ENCODE assay signal across 11 cellular contexts in the genomic region with DNA sequence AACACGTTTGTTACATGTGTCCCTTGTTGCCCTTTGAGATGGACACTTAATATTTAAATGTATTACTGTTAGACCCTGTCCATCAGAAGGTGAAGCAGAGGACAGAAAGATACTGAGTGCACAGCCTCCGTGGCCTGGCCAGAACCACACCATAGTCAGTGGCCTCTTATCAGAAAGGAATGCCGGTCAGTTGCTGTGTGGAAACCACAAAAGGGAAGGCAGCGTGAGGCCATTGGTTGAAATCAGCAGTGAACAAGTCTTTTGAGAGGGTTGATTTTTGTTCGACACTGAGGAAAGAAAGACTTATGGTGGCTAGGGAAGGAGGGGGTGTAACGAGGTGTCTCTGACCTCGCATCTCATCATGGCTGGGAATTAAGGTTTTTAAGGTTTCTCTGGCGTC.
DNase-seq lines count a peak whose midpoint lies in the region; ATAC-seq, FAIRE-seq and TF ChIP-seq lines count a peak whose summit lies in the region.
"Had no signal": no experiment of that assay in that cellular context is flagged by ENCODE, and none has a peak within 500 bp of the region (broad histone marks: within the 10 kb centered on the region; RNA-seq: fewer than 3 reads in every experiment).

No MANE protein-coding gene starts in this region.

- H3K4me1 ChIP-seq in mammary epithelial cell (ENCODE audit: insufficient read depth, low read length) (peaks cover 4% of the 10 kb centered on the region), pancreas (peaks cover 18 to 25% (median 19%) of the 10 kb centered on the region in 3 donors)

- POLR2A ChIA-PET in HEK293T (lab: Yijun Ruan, JAX), result no interaction called here

- DNase-seq in A172 (ENCODE audit: low spot score) (peak; percentile 86), HT1080 (ENCODE audit: low read depth) (peak; percentile 72), astrocyte of the hippocampus (ENCODE audit: low read depth, low spot score) (peak; percentile 93), islet precursor cell (peak; percentile 88), HEK293T (ENCODE audit: extremely low spot score) (no peak), mammary epithelial cell (no peak), medulla oblongata (ENCODE audit: extremely low spot score) (no peak), pancreas (no peak)
- DNase-seq: activated CD4-positive, alpha-beta T cell treated with anti-CD3 and anti-CD28 coated beads, Interleukin-2, amount 50 U/mL, for 1 hour; H7; NCI-H526 treated with DMSO at 0.1 percent for 48 hours had no signal

- H3K4me3 ChIP-seq in mammary epithelial cell (replicated peaks in 1 of 3; ENCODE audit: insufficient read depth in 1 of 3, low read depth in 2 of 3, low read length in 3 of 3), result no peak overlapping the region
- no peak overlapping the region for H3K4me3 ChIP-seq in pancreas

- dilution Hi-C loops in mammary epithelial cell (cut with HindIII; ENCODE audit: low sequenced_read_pairs), result loop anchor here (5.0 kb wide), 1 partner anchor 47 kb away; no protein-coding TSS in a partner anchor

- H3K9me3 ChIP-seq in mammary epithelial cell (replicated peaks; ENCODE audit: insufficient read depth, low read length) (no peaks in the 10 kb centered on the region), pancreas (no peaks in the 10 kb centered on the region)

- CTCF ChIA-PET in HEK293T (lab: Yijun Ruan, JAX), result no interaction called here
- CTCF ChIA-PET in mammary epithelial cell (lab: Charles Lee; ENCODE audit: low non-redundant PET), result no interaction called here

- TF ChIP-seq CTCF in mammary epithelial cell (conservative IDR thresholded peaks at IDR 0.05 in 1 of 2, IDR thresholded peaks at IDR 0.05 in 1 of 2; ENCODE audit: extremely low read depth in 1 of 2, insufficient read depth in 1 of 2, low read depth in 1 of 2, low read length in 2 of 2) (no peak), pancreas (IDR thresholded peaks at IDR 0.05) (no peak)

- H3K9ac ChIP-seq in mammary epithelial cell (ENCODE audit: insufficient read depth, low read length), result no peak overlapping the region

- intact Hi-C loops in mammary epithelial cell (cut with micrococcal nuclease) (no loop called here), pancreas (cut with DNase I) (no loop called here)

- H3K36me3 ChIP-seq in mammary epithelial cell (ENCODE audit: insufficient read depth, low read length) (no peaks in the 10 kb centered on the region), pancreas (no peaks in the 10 kb centered on the region)

- H3K79me2 ChIP-seq in mammary epithelial cell (ENCODE audit: insufficient read depth, low read length), result no peaks in the 10 kb centered on the region

- no peaks in the 10 kb centered on the region for H4K20me1 ChIP-seq in mammary epithelial cell (ENCODE audit: insufficient read depth, low read length)

- ATAC-seq in pancreas, result no peak

- in situ Hi-C loops in mammary epithelial cell (cut with MboI; ENCODE audit: low sequenced_read_pairs in 2 of 2), result no loop called here

- no TSS peak for BruUV-seq in mammary epithelial cell (replicated peaks; lab: Mats Ljungman, UMichigan)

- H2AFZ ChIP-seq in mammary epithelial cell (ENCODE audit: low read depth, low read length), result no peak overlapping the region

- no peak overlapping the region for H3K4me2 ChIP-seq in mammary epithelial cell (ENCODE audit: insufficient read depth, low read depth, low read length)

- no peak for FAIRE-seq in pancreas (lab: Jason Lieb, UNC)

- WGBS in mammary epithelial cell (ENCODE audit: low coverage, missing lambda C conversion rate), result 89% methylated on average over 8 of the region's 8 CpGs
- 78 to 84% methylated on average over 8 of the region's 8 CpGs for WGBS in pancreas, 2 donors

- H3K27me3 ChIP-seq in mammary epithelial cell (ENCODE audit: insufficient read depth, low read length) (no peaks in the 10 kb centered on the region), pancreas (no peaks in the 10 kb centered on the region)

- H3K27ac ChIP-seq in mammary epithelial cell (ENCODE audit: insufficient read depth, low read depth, low read length), result no peak overlapping the region
- no peak overlapping the region for H3K27ac ChIP-seq in pancreas

TF ChIP-seq in HEK293T, 16 proteins besides CTCF, POLR2A, EP300 and RAD21:
- TF ChIP-seq LEF1 (IDR thresholded peaks at IDR 0.05; ENCODE audit: borderline replicate concordance), result no peak
- no peak for TF ChIP-seq FOXK2 (IDR thresholded peaks at IDR 0.05)
- no peak for TF ChIP-seq ZNF384 (IDR thresholded peaks at IDR 0.05)
- no peak for TF ChIP-seq HDGF (IDR thresholded peaks at IDR 0.05; ENCODE audit: borderline replicate concordance)
- TF ChIP-seq NFRKB (IDR thresholded peaks at IDR 0.05), result no peak
- no peak for TF ChIP-seq ARNT (IDR thresholded peaks at IDR 0.05)
- TF ChIP-seq, protein P1, sequence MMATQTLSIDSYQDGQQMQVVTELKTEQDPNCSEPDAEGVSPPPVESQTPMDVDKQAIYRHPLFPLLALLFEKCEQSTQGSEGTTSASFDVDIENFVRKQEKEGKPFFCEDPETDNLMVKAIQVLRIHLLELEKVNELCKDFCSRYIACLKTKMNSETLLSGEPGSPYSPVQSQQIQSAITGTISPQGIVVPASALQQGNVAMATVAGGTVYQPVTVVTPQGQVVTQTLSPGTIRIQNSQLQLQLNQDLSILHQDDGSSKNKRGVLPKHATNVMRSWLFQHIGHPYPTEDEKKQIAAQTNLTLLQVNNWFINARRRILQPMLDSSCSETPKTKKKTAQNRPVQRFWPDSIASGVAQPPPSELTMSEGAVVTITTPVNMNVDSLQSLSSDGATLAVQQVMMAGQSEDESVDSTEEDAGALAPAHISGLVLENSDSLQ (IDR thresholded peaks at IDR 0.05), result no peak
- TF ChIP-seq SUZ12 (IDR thresholded peaks at IDR 0.05), result no peak
- no peak for TF ChIP-seq FOXM1 (IDR thresholded peaks at IDR 0.05; ENCODE audit: borderline replicate concordance)
- no peak for TF ChIP-seq SP1 (IDR thresholded peaks at IDR 0.05)
- no peak for TF ChIP-seq TARDBP (IDR thresholded peaks at IDR 0.05)
- TF ChIP-seq ELF4 (IDR thresholded peaks at IDR 0.05), result no peak
- TF ChIP-seq BHLHE40 (IDR thresholded peaks at IDR 0.05; ENCODE audit: borderline replicate concordance), result no peak
- no peak for TF ChIP-seq L3MBTL2 (conservative IDR thresholded peaks at IDR 0.05)
- no peak for TF ChIP-seq FOXA1 (IDR thresholded peaks at IDR 0.05)
- TF ChIP-seq CTBP1 (IDR thresholded peaks at IDR 0.05; ENCODE audit: borderline replicate concordance), result no peak

Comparison
In these comparisons a context has a peak if more than half of its experiments do, and no peak if none do; other contexts are left out.
1. DNase-seq: peak in A172 (single experiment), HT1080 (single experiment), astrocyte of the hippocampus (single experiment) and islet precursor cell (single experiment); none in HEK293T (single experiment), mammary epithelial cell (single experiment), medulla oblongata (single experiment) and pancreas (0 of 6).